Comparison of ENCODE assay signal across 8 cellular contexts in genomic region chr18:37565138-37565984, GRCh38. TPM values are rescaled to one million over a fixed set of nuclear protein-coding genes. Genes with fewer than 3 reads are reported as not detected.
DNase-seq lines count a peak whose midpoint lies in the region; ATAC-seq and TF ChIP-seq lines count a peak whose summit lies in the region.

CELF4 (minus strand) TSS chr18:37565798.

- peaks cover 7 to 25% (median 23%) of the 10 kb centered on the region in 4 donors for H3K4me1 ChIP-seq in transverse colon

- H3K36me3 ChIP-seq in transverse colon, result no peaks in the 10 kb centered on the region

- intact Hi-C loops in transverse colon (cut with DNase I; ENCODE audit: low total_unique reads), result no loop called here

- H3K27ac ChIP-seq in transverse colon, result no peak within 1 kb of the TSS

- no peak for ATAC-seq in GM18858 (IDR thresholded peaks at IDR 0.05; ENCODE audit: unreplicated experiment)

- no peak for TF ChIP-seq EP300 in transverse colon (IDR thresholded peaks at IDR 0.05; ENCODE audit: low read depth)

- TF ChIP-seq CTCF in transverse colon (IDR thresholded peaks at IDR 0.05), result no peak

- 14 to 15% methylated on average over 24 to 59 of the region's 59 CpGs for WGBS in transverse colon (ENCODE audit: low coverage in 1 of 2), 2 donors

- TF ChIP-seq POLR2A in transverse colon (IDR thresholded peaks at IDR 0.05), result no peak
- TF ChIP-seq POLR2A in erythroblast (IDR thresholded peaks at IDR 0.05; ENCODE audit: low read length), result no peak

- in situ Hi-C loops in G401 (cut with HindIII; ENCODE audit: low sequenced_read_pairs), result no loop called here
- in situ Hi-C loops in transverse colon (cut with MboI; ENCODE audit: low pct_ligation_motif_present in 1 of 4, low pct_unique_long_range_greater_than_20kb in 1 of 4, low sequenced_read_pairs in 3 of 4), result no loop called here

- H3K9me3 ChIP-seq in transverse colon, result no peaks in the 10 kb centered on the region

- peaks cover 94% of the 10 kb centered on the region for H3K27me3 ChIP-seq in transverse colon

- peak; percentile 89 for DNase-seq in G401 (ENCODE audit: low spot score)
- peak; percentile 89 for DNase-seq in NCI-H2227 treated with DMSO at 0.1 percent for 48 hours (lab: John Stamatoyannopoulos, UW)
- peak; percentile 57 for DNase-seq in cerebellum (ENCODE audit: low spot score)
- DNase-seq in medulla oblongata (ENCODE audit: extremely low spot score), result peak; percentile 29
- no peak for DNase-seq in transverse colon
- no peak for DNase-seq in islet precursor cell
- no peak for DNase-seq in erythroblast (lab: John Stamatoyannopoulos, UW)

- peak within 1 kb of the TSS; percentile 20 to 45 (median 36) for H3K4me3 ChIP-seq in transverse colon

RNA-seq across cellular contexts. Expression of gene CELF4, which starts in this region (rescaled TPM):
- total RNA-seq in G401 (2014; rRNA removed; shearing (Covaris generic)), result not detected in 2 replicates
- total RNA-seq in cerebellum, result 62.9 TPM
- under 1 TPM in 2 of 4 donors, not detected in 2; 0.14 to 0.75 TPM for total RNA-seq in transverse colon

Comparison
In these comparisons a context has a peak if more than half of its experiments do, and no peak if none do; other contexts are left out.
1. RNA of gene CELF4 (total RNA-seq): 62.9 TPM in cerebellum (single experiment); 0.14 to 0.75 TPM in transverse colon and not detected in G401; every median in the first group is over 10 times any median in the second.
2. Peak in DNase-seq in G401; RNA of the gene not detected or under 1 TPM.
3. DNase-seq: peak in NCI-H2227 treated with DMSO at 0.1 percent for 48 hours (single experiment), cerebellum (single experiment) and medulla oblongata (single experiment); none in transverse colon (single experiment), islet precursor cell (single experiment) and erythroblast (0 of 2).